In the genomic region with DNA sequence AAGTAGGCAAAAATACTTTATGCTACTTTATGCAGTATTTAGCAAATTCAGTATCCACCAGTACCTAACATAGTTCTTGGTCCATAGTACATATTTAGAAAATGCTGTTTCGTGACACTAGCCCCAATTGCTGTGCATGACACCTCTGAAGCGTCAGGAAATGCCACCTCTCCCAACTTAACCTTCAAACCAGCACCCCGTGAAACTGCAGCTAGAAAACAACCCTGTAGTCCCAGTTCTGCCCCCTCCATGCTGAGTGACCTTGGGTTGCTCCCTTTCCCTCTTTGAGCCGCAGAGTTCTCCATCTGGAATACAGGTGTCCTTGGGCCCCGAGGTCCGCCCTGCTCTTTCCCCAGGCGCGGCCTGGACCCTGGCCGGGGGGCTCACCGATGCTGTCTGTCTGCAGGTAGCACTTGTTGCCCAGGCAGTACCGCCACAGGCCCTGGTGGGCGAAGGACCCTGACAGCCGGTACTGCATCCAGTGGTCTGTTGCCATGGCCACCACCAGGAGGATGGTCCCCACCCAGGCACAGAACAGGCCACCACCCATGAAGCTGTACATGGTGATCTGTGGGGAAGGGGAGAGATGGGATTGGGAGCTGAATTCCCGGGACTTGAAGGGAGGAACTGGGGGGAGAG, we compare ENCODE assay signal across 26 cellular contexts. TPM values are rescaled to one million over a fixed set of nuclear protein-coding genes. Genes with fewer than 3 reads are reported as not detected.
DNase-seq lines count a peak whose midpoint lies in the region; ATAC-seq, FAIRE-seq and TF ChIP-seq lines count a peak whose summit lies in the region.
"Had no signal": no experiment of that assay in that cellular context is flagged by ENCODE, and none has a peak within 500 bp of the region (broad histone marks: within the 10 kb centered on the region; RNA-seq: fewer than 3 reads in every experiment).

No MANE protein-coding gene starts in this region.

- TF ChIP-seq POLR2A in HepG2 (IDR thresholded peaks at IDR 0.05; ENCODE audit: insufficient read depth in 1 of 2, low read depth in 2 of 2, low read length in 2 of 2), result no peak

- H3K4me2 ChIP-seq in HepG2 (ENCODE audit: low read depth, low read length), result peak overlapping the region; percentile 73
- H3K4me2 ChIP-seq: PC-9 had no signal

- no peaks in the 10 kb centered on the region for H3K36me3 Mint-ChIP-seq in CD8-positive, alpha-beta T cell
- H3K36me3 Mint-ChIP-seq: CD4-positive, alpha-beta memory T cell; type B pancreatic cell had no signal

- no peak for TF ChIP-seq CTCF in CD8-positive, alpha-beta T cell (IDR thresholded peaks at IDR 0.05)
- TF ChIP-seq CTCF in HepG2 (CRISPR knock-in tag; IDR thresholded peaks at IDR 0.05), result no peak

- no peak for FAIRE-seq in HepG2 (lab: Jason Lieb, UNC)
- FAIRE-seq: endothelial cell of umbilical vein, GM18507 had no signal

- POLR2A ChIA-PET in CD8-positive, alpha-beta T cell (lab: Charles Lee), result interaction anchor here (0.9 kb wide), 1 partner anchor 16 kb away, joined by 3 read pairs; no protein-coding TSS in a partner anchor
- POLR2A ChIA-PET in HepG2 (lab: Yijun Ruan, JAX), result interaction anchor here (0.8 to 4.1 kb wide), 5 partner anchors 19 to 44 kb away, joined by 3 to 30 read pairs (median 9); a partner anchor contains a TSS

- peak overlapping the region; percentile 42 for H3K27ac ChIP-seq in CD8-positive, alpha-beta T cell (ENCODE audit: low read depth, low read length)
- no peak overlapping the region for H3K27ac ChIP-seq in HepG2 (ENCODE audit: extremely low read length, insufficient read depth, low read length)
- H3K27ac ChIP-seq: cardiac muscle cell, GM23248, PC-9 had no signal

- peak overlapping the region; percentile 33 for H3K27ac Mint-ChIP-seq in CD8-positive, alpha-beta T cell

- WGBS in HepG2 (ENCODE audit: low lambda C conversion rate), result 26% methylated on average over 11 of the region's 14 CpGs

- H3K9me3 Mint-ChIP-seq in CD8-positive, alpha-beta T cell, result no peaks in the 10 kb centered on the region
- H3K9me3 Mint-ChIP-seq: type B pancreatic cell had no signal

- H3K4me1 Mint-ChIP-seq in CD8-positive, alpha-beta T cell (ENCODE audit: low read depth), result peaks cover 18% of the 10 kb centered on the region

- H3K9me3 ChIP-seq in CD8-positive, alpha-beta T cell (ENCODE audit: low read length), result no peaks in the 10 kb centered on the region
- H3K9me3 ChIP-seq in HepG2 (ENCODE audit: low read length), result no peaks in the 10 kb centered on the region

- no peak overlapping the region for H2AFZ ChIP-seq in HepG2 (ENCODE audit: low read length)
- H2AFZ ChIP-seq: GM23248, PC-9 had no signal

- H4K20me1 ChIP-seq in HepG2 (ENCODE audit: insufficient read depth, low read length), result no peaks in the 10 kb centered on the region

- TF ChIP-seq EP300 in HepG2 (IDR thresholded peaks at IDR 0.05; ENCODE audit: low read depth in 2 of 2, low read length in 2 of 2) (no peak), HepG2 (CRISPR knock-in tag; IDR thresholded peaks at IDR 0.05; ENCODE audit: borderline replicate concordance) (no peak)

- no peak for TF ChIP-seq RAD21 in HepG2 (CRISPR knock-in tag; IDR thresholded peaks at IDR 0.05)

- peak overlapping the region; percentile 20 for H3K4me3 ChIP-seq in CD8-positive, alpha-beta T cell (ENCODE audit: low read depth, low read length)
- H3K4me3 ChIP-seq in H7 (ENCODE audit: insufficient read depth, low read depth, low read length) (no peak overlapping the region), HepG2 (replicated peaks in 1 of 3; ENCODE audit: insufficient read depth in 1 of 3, low read depth in 2 of 3, low read length in 3 of 3) (peak overlapping the region in 1 of 3 experiments; percentile 62; a peak in 2 of 6 replicates)
- H3K4me3 ChIP-seq: cardiac muscle cell, GM23248, PC-9 had no signal

- no peak overlapping the region for H3K9ac ChIP-seq in HepG2 (ENCODE audit: insufficient read depth, low read depth, low read length)
- H3K9ac ChIP-seq: GM23248 had no signal

- H3K27me3 Mint-ChIP-seq in CD8-positive, alpha-beta T cell (ENCODE audit: low read depth), result no peaks in the 10 kb centered on the region
- H3K27me3 Mint-ChIP-seq: CD4-positive, alpha-beta memory T cell; type B pancreatic cell had no signal

- CTCF ChIA-PET in CD8-positive, alpha-beta T cell (lab: Charles Lee), result interaction anchor here (1.6 to 1.9 kb wide), 2 partner anchors 12 to 21 kb away, joined by 3 to 12 read pairs; no protein-coding TSS in a partner anchor
- CTCF ChIA-PET in HepG2 (lab: Yijun Ruan, JAX; ENCODE audit: low intra/inter-chr PET ratio, low total read pairs), result no interaction called here

- peak; percentile 46 for ATAC-seq in CD8-positive, alpha-beta T cell
- peak; percentile 38 for ATAC-seq in HepG2
- ATAC-seq in activated CD4-positive, CD25-positive, alpha-beta regulatory T cell treated with anti-CD3 and anti-CD28 coated beads, Interleukin-2, amount 50 U/mL, for 24 hours, result no peak

- peak overlapping the region; percentile 53 for H3K4me3 Mint-ChIP-seq in CD8-positive, alpha-beta T cell

- H3K79me2 ChIP-seq in HepG2 (ENCODE audit: insufficient read depth, low read length), result no peaks in the 10 kb centered on the region

- H3K36me3 ChIP-seq in CD8-positive, alpha-beta T cell (ENCODE audit: insufficient read depth, low read length), result no peaks in the 10 kb centered on the region
- H3K36me3 ChIP-seq in H7 (replicated peaks; ENCODE audit: control insufficient read depth, insufficient read depth, low read length) (no peaks in the 10 kb centered on the region), HepG2 (replicated peaks in 1 of 2; ENCODE audit: control insufficient read depth in 1 of 2, insufficient read depth in 2 of 2, low read length in 2 of 2) (no peaks in the 10 kb centered on the region)
- H3K36me3 ChIP-seq: cardiac muscle cell had no signal

- DNase-seq in CD8-positive, alpha-beta T cell, result no peak
- DNase-seq in H7 (peak; percentile 21), HepG2 (ENCODE audit: low spot score) (no peak), NCI-H1105 (lab: John Stamatoyannopoulos, UW) (no peak), RKO (ENCODE audit: low spot score) (no peak)
- DNase-seq: activated CD4-positive, CD25-positive, alpha-beta regulatory T cell treated with anti-CD3 and anti-CD28 coated beads, Interleukin-2, amount 50 U/mL, for 72 hours; activated naive CD4-positive, alpha-beta T cell; CD4-positive, alpha-beta memory T cell; GDM1; GM23248; mesenchymal stem cell; NCI-H1048; NCI-H2081 treated with DMSO at 0.1 percent for 48 hours; NCI-H446; PC-9; retina; SIG-M5; stimulated activated CD4-positive, alpha-beta T cell treated with anti-CD3 and anti-CD28 coated beads, Interleukin-4, amount 100 ng/mL, for 24 hours had no signal

- intact Hi-C loops in CD8-positive, alpha-beta T cell (cut with DNase I, micrococcal nuclease), result no loop called here
- intact Hi-C loops in HepG2 (cut with micrococcal nuclease; ENCODE audit: unreplicated experiment), result no loop called here

- in situ Hi-C loops in HepG2 (cut with HindIII; ENCODE audit: extremely low pct_ligation_motif_present, low pct_unique_long_range_greater_than_20kb), result no loop called here

- no TSS peak for BruUV-seq in HepG2 (replicated peaks; lab: Mats Ljungman, UMichigan)

- H3K4me1 ChIP-seq in CD8-positive, alpha-beta T cell (ENCODE audit: insufficient read depth, low read length), result peaks cover 9% of the 10 kb centered on the region
- peaks cover 46% of the 10 kb centered on the region for H3K4me1 ChIP-seq in HepG2 (ENCODE audit: insufficient read depth, low read length)

- H3K27me3 ChIP-seq in CD8-positive, alpha-beta T cell (ENCODE audit: insufficient read depth, low read length), result no peaks in the 10 kb centered on the region
- H3K27me3 ChIP-seq in H7 (ENCODE audit: control insufficient read depth, insufficient read depth, low read length) (no peaks in the 10 kb centered on the region), HepG2 (ENCODE audit: control insufficient read depth in 1 of 2, insufficient read depth in 2 of 2, low read length in 2 of 2) (peaks cover 0 to 2% of the 10 kb centered on the region in 2 experiments; a peak in 1 of 5 replicates)
- H3K27me3 ChIP-seq: cardiac muscle cell had no signal

RNA-seq across cellular contexts. Expression of a gene that starts 0.8 kb away (rescaled TPM):
- total RNA-seq in CD8-positive, alpha-beta T cell, result not detected
- total RNA-seq in H7 (2014; rRNA removed; shearing (Covaris generic)), result not detected in 2 replicates
- total RNA-seq in HepG2 (2016; rRNA removed; fragmentation: Illumina TruSeq; extraction: Trizol), result not detected in 2 replicates
- total RNA-seq in HepG2 (2016; cell fraction: cytosol; rRNA removed; fragmentation: Illumina TruSeq; extraction: Trizol; ENCODE audit: low read depth), result not detected in 2 replicates
- total RNA-seq in HepG2 (2016; cell fraction: insoluble cytoplasmic fraction; rRNA removed; fragmentation: Illumina TruSeq; extraction: Trizol), result not detected in 2 replicates
- total RNA-seq in HepG2 (2016; cell fraction: membrane; rRNA removed; fragmentation: Illumina TruSeq; extraction: Trizol), result 0.19 TPM in 1 of 2 replicates, not detected in the other
- not detected in 2 replicates for total RNA-seq in HepG2 (2016; cell fraction: nucleus; rRNA removed; fragmentation: Illumina TruSeq; extraction: Trizol)
- 1.3 and 1.8 TPM in 2 replicates for polyA plus RNA-seq in HepG2 (2011; rRNA removed)
- polyA plus RNA-seq in HepG2 (2011; cell fraction: cytosol; rRNA removed), result 2.1 and 2.3 TPM in 2 replicates
- polyA plus RNA-seq in HepG2 (2011; cell fraction: nucleus; rRNA removed), result 0.72 and 1.6 TPM in 2 replicates
- 0.57 and 1.0 TPM in 2 replicates for polyA plus RNA-seq in HepG2 (2012)
- not detected in 2 replicates for polyA plus RNA-seq in HepG2 (2016; cell fraction: cytosol; fragmentation: Illumina TruSeq; extraction: Trizol; ENCODE audit: low read depth)
- not detected in 2 replicates for polyA plus RNA-seq in HepG2 (2016; cell fraction: insoluble cytoplasmic fraction; fragmentation: Illumina TruSeq; extraction: Trizol; ENCODE audit: low read depth)
- polyA plus RNA-seq in HepG2 (2016; cell fraction: membrane; fragmentation: Illumina TruSeq; extraction: Trizol; ENCODE audit: low read depth), result not detected in 2 replicates
- polyA plus RNA-seq in HepG2 (2016; cell fraction: nucleus; fragmentation: Illumina TruSeq; extraction: Trizol; ENCODE audit: insufficient read depth, low read depth), result not detected in 2 replicates
- 1.3 TPM in 1 of 2 replicates, not detected in the other for polyA minus RNA-seq in HepG2 (2011; rRNA and poly(A)+ RNA removed; ENCODE audit: low replicate concordance)
- 0.69 TPM in 1 of 2 replicates, not detected in the other for polyA minus RNA-seq in HepG2 (2011; cell fraction: cytosol; rRNA and poly(A)+ RNA removed)
- not detected in 2 replicates for polyA minus RNA-seq in HepG2 (2011; cell fraction: nucleus; rRNA and poly(A)+ RNA removed)
- total RNA-seq: cardiac muscle cell; CD4-positive, alpha-beta memory T cell; dermis microvascular lymphatic vessel endothelial cell; endothelial cell of umbilical vein; GM23248; LHCN-M2; osteocyte; PC-9 had no signal
- polyA plus RNA-seq: cardiac muscle cell; CD4-positive, alpha-beta memory T cell; endothelial cell of umbilical vein; GM23248 had no signal

RNA-seq across cellular contexts. Expression of a gene that starts 3.4 kb away (rescaled TPM):
- not detected for total RNA-seq in CD8-positive, alpha-beta T cell
- total RNA-seq in H7 (2014; rRNA removed; shearing (Covaris generic)), result 3.2 and 5.4 TPM in 2 replicates
- not detected in 2 replicates for total RNA-seq in HepG2 (2016; rRNA removed; fragmentation: Illumina TruSeq; extraction: Trizol)
- not detected in 2 replicates for total RNA-seq in HepG2 (2016; cell fraction: cytosol; rRNA removed; fragmentation: Illumina TruSeq; extraction: Trizol; ENCODE audit: low read depth)
- not detected in 2 replicates for total RNA-seq in HepG2 (2016; cell fraction: insoluble cytoplasmic fraction; rRNA removed; fragmentation: Illumina TruSeq; extraction: Trizol)
- not detected in 2 replicates for total RNA-seq in HepG2 (2016; cell fraction: membrane; rRNA removed; fragmentation: Illumina TruSeq; extraction: Trizol)
- not detected in 2 replicates for total RNA-seq in HepG2 (2016; cell fraction: nucleus; rRNA removed; fragmentation: Illumina TruSeq; extraction: Trizol)
- 0.05 and 0.20 TPM in 2 replicates for polyA plus RNA-seq in HepG2 (2011; rRNA removed)
- polyA plus RNA-seq in HepG2 (2011; cell fraction: cytosol; rRNA removed), result not detected in 2 replicates
- polyA plus RNA-seq in HepG2 (2011; cell fraction: nucleus; rRNA removed), result 0.10 and 0.13 TPM in 2 replicates
- 0.13 TPM in 1 of 2 replicates, not detected in the other for polyA plus RNA-seq in HepG2 (2012)
- polyA plus RNA-seq in HepG2 (2016; cell fraction: cytosol; fragmentation: Illumina TruSeq; extraction: Trizol; ENCODE audit: low read depth), result 0.23 TPM in 2 replicates
- polyA plus RNA-seq in HepG2 (2016; cell fraction: insoluble cytoplasmic fraction; fragmentation: Illumina TruSeq; extraction: Trizol; ENCODE audit: low read depth), result not detected in 2 replicates
- 0.23 TPM in 1 of 2 replicates, not detected in the other for polyA plus RNA-seq in HepG2 (2016; cell fraction: membrane; fragmentation: Illumina TruSeq; extraction: Trizol; ENCODE audit: low read depth)
- not detected in 2 replicates for polyA plus RNA-seq in HepG2 (2016; cell fraction: nucleus; fragmentation: Illumina TruSeq; extraction: Trizol; ENCODE audit: insufficient read depth, low read depth)
- not detected in 2 replicates for polyA minus RNA-seq in HepG2 (2011; rRNA and poly(A)+ RNA removed; ENCODE audit: low replicate concordance)
- polyA minus RNA-seq in HepG2 (2011; cell fraction: cytosol; rRNA and poly(A)+ RNA removed), result not detected in 2 replicates
- not detected in 2 replicates for polyA minus RNA-seq in HepG2 (2011; cell fraction: nucleus; rRNA and poly(A)+ RNA removed)
- total RNA-seq: cardiac muscle cell; CD4-positive, alpha-beta memory T cell; dermis microvascular lymphatic vessel endothelial cell; endothelial cell of umbilical vein; GM23248; LHCN-M2; osteocyte had no signal
- polyA plus RNA-seq: cardiac muscle cell; CD4-positive, alpha-beta memory T cell; endothelial cell of umbilical vein; GM23248 had no signal

RNA-seq across cellular contexts. Expression of a gene that starts 14.5 kb away (rescaled TPM):
- 100 to 1,000 TPM; 159 to 169 TPM for total RNA-seq in CD8-positive, alpha-beta T cell
- total RNA-seq in H7 (2014; rRNA removed; shearing (Covaris generic)), result not detected in 2 replicates
- not detected in 2 replicates for total RNA-seq in HepG2 (2016; rRNA removed; fragmentation: Illumina TruSeq; extraction: Trizol)
- not detected in 2 replicates for total RNA-seq in HepG2 (2016; cell fraction: cytosol; rRNA removed; fragmentation: Illumina TruSeq; extraction: Trizol; ENCODE audit: low read depth)
- total RNA-seq in HepG2 (2016; cell fraction: insoluble cytoplasmic fraction; rRNA removed; fragmentation: Illumina TruSeq; extraction: Trizol), result not detected in 2 replicates
- not detected in 2 replicates for total RNA-seq in HepG2 (2016; cell fraction: membrane; rRNA removed; fragmentation: Illumina TruSeq; extraction: Trizol)
- not detected in 2 replicates for total RNA-seq in HepG2 (2016; cell fraction: nucleus; rRNA removed; fragmentation: Illumina TruSeq; extraction: Trizol)
- 0.21 and 0.40 TPM in 2 replicates for polyA plus RNA-seq in HepG2 (2011; rRNA removed)
- polyA plus RNA-seq in HepG2 (2011; cell fraction: cytosol; rRNA removed), result 0.16 TPM in 1 of 2 replicates, not detected in the other
- not detected in 2 replicates for polyA plus RNA-seq in HepG2 (2011; cell fraction: nucleus; rRNA removed)
- polyA plus RNA-seq in HepG2 (2012), result 0.25 and 0.42 TPM in 2 replicates
- polyA plus RNA-seq in HepG2 (2016; cell fraction: cytosol; fragmentation: Illumina TruSeq; extraction: Trizol; ENCODE audit: low read depth), result not detected in 2 replicates
- not detected in 2 replicates for polyA plus RNA-seq in HepG2 (2016; cell fraction: insoluble cytoplasmic fraction; fragmentation: Illumina TruSeq; extraction: Trizol; ENCODE audit: low read depth)
- not detected in 2 replicates for polyA plus RNA-seq in HepG2 (2016; cell fraction: membrane; fragmentation: Illumina TruSeq; extraction: Trizol; ENCODE audit: low read depth)
- polyA plus RNA-seq in HepG2 (2016; cell fraction: nucleus; fragmentation: Illumina TruSeq; extraction: Trizol; ENCODE audit: insufficient read depth, low read depth), result not detected in 2 replicates
- not detected in 2 replicates for polyA minus RNA-seq in HepG2 (2011; rRNA and poly(A)+ RNA removed; ENCODE audit: low replicate concordance)
- polyA minus RNA-seq in HepG2 (2011; cell fraction: cytosol; rRNA and poly(A)+ RNA removed), result not detected in 2 replicates
- polyA minus RNA-seq in HepG2 (2011; cell fraction: nucleus; rRNA and poly(A)+ RNA removed), result not detected in 2 replicates
- total RNA-seq: cardiac muscle cell, dermis microvascular lymphatic vessel endothelial cell, endothelial cell of umbilical vein, GM23248, LHCN-M2, osteocyte, PC-9 had no signal
- polyA plus RNA-seq: endothelial cell of umbilical vein, GM23248 had no signal

RNA-seq across cellular contexts. Expression of a gene that starts 18.2 kb away (rescaled TPM):
- total RNA-seq in CD8-positive, alpha-beta T cell, result 1 to 10 TPM; 1.3 to 2.3 TPM
- total RNA-seq in H7 (2014; rRNA removed; shearing (Covaris generic)), result 0.89 and 1.2 TPM in 2 replicates
- total RNA-seq in HepG2 (2016; rRNA removed; fragmentation: Illumina TruSeq; extraction: Trizol), result 1.1 and 1.8 TPM in 2 replicates
- 2.7 and 4.1 TPM in 2 replicates for total RNA-seq in HepG2 (2016; cell fraction: cytosol; rRNA removed; fragmentation: Illumina TruSeq; extraction: Trizol; ENCODE audit: low read depth)
- total RNA-seq in HepG2 (2016; cell fraction: insoluble cytoplasmic fraction; rRNA removed; fragmentation: Illumina TruSeq; extraction: Trizol), result 2.4 TPM in 1 of 2 replicates, not detected in the other
- total RNA-seq in HepG2 (2016; cell fraction: membrane; rRNA removed; fragmentation: Illumina TruSeq; extraction: Trizol), result 2.3 TPM in 2 replicates
- total RNA-seq in HepG2 (2016; cell fraction: nucleus; rRNA removed; fragmentation: Illumina TruSeq; extraction: Trizol), result 2.7 and 6.2 TPM in 2 replicates
- polyA plus RNA-seq in HepG2 (2011; rRNA removed), result 0.84 and 1.6 TPM in 2 replicates
- polyA plus RNA-seq in HepG2 (2011; cell fraction: cytosol; rRNA removed), result not detected in 2 replicates
- polyA plus RNA-seq in HepG2 (2011; cell fraction: nucleus; rRNA removed), result 1.3 and 2.4 TPM in 2 replicates
- 3.7 and 5.0 TPM in 2 replicates for polyA plus RNA-seq in HepG2 (2012)
- 3.6 and 5.6 TPM in 2 replicates for polyA plus RNA-seq in HepG2 (2016; cell fraction: cytosol; fragmentation: Illumina TruSeq; extraction: Trizol; ENCODE audit: low read depth)
- 1.3 and 2.6 TPM in 2 replicates for polyA plus RNA-seq in HepG2 (2016; cell fraction: insoluble cytoplasmic fraction; fragmentation: Illumina TruSeq; extraction: Trizol; ENCODE audit: low read depth)
- polyA plus RNA-seq in HepG2 (2016; cell fraction: membrane; fragmentation: Illumina TruSeq; extraction: Trizol; ENCODE audit: low read depth), result 2.3 and 2.8 TPM in 2 replicates
- 5.7 and 13.4 TPM in 2 replicates for polyA plus RNA-seq in HepG2 (2016; cell fraction: nucleus; fragmentation: Illumina TruSeq; extraction: Trizol; ENCODE audit: insufficient read depth, low read depth)
- polyA minus RNA-seq in HepG2 (2011; rRNA and poly(A)+ RNA removed; ENCODE audit: low replicate concordance), result 1.4 TPM in 1 of 2 replicates, not detected in the other
- not detected in 2 replicates for polyA minus RNA-seq in HepG2 (2011; cell fraction: cytosol; rRNA and poly(A)+ RNA removed)
- 3.0 and 4.2 TPM in 2 replicates for polyA minus RNA-seq in HepG2 (2011; cell fraction: nucleus; rRNA and poly(A)+ RNA removed)
- total RNA-seq: dermis microvascular lymphatic vessel endothelial cell, GM23248, LHCN-M2, osteocyte had no signal
- polyA plus RNA-seq: CD4-positive, alpha-beta memory T cell; endothelial cell of umbilical vein had no signal

RNA-seq across cellular contexts. Expression of a gene that starts 20.8 kb away (rescaled TPM):
- 10 to 100 TPM; 26.6 to 27.5 TPM for total RNA-seq in CD8-positive, alpha-beta T cell
- total RNA-seq in H7 (2014; rRNA removed; shearing (Covaris generic)), result 106 and 125 TPM in 2 replicates
- total RNA-seq in HepG2 (2016; rRNA removed; fragmentation: Illumina TruSeq; extraction: Trizol), result 678 and 853 TPM in 2 replicates
- total RNA-seq in HepG2 (2016; cell fraction: cytosol; rRNA removed; fragmentation: Illumina TruSeq; extraction: Trizol; ENCODE audit: low read depth), result 187 and 190 TPM in 2 replicates
- total RNA-seq in HepG2 (2016; cell fraction: insoluble cytoplasmic fraction; rRNA removed; fragmentation: Illumina TruSeq; extraction: Trizol), result 701 and 868 TPM in 2 replicates
- total RNA-seq in HepG2 (2016; cell fraction: membrane; rRNA removed; fragmentation: Illumina TruSeq; extraction: Trizol), result 206 and 231 TPM in 2 replicates
- 228 and 251 TPM in 2 replicates for total RNA-seq in HepG2 (2016; cell fraction: nucleus; rRNA removed; fragmentation: Illumina TruSeq; extraction: Trizol)
- polyA plus RNA-seq in HepG2 (2011; rRNA removed), result 1,171 and 1,314 TPM in 2 replicates
- polyA plus RNA-seq in HepG2 (2011; cell fraction: cytosol; rRNA removed), result 1,380 and 2,015 TPM in 2 replicates
- polyA plus RNA-seq in HepG2 (2011; cell fraction: nucleus; rRNA removed), result 550 and 597 TPM in 2 replicates
- 654 and 683 TPM in 2 replicates for polyA plus RNA-seq in HepG2 (2012)
- 206 and 220 TPM in 2 replicates for polyA plus RNA-seq in HepG2 (2016; cell fraction: cytosol; fragmentation: Illumina TruSeq; extraction: Trizol; ENCODE audit: low read depth)
- 802 and 838 TPM in 2 replicates for polyA plus RNA-seq in HepG2 (2016; cell fraction: insoluble cytoplasmic fraction; fragmentation: Illumina TruSeq; extraction: Trizol; ENCODE audit: low read depth)
- 172 and 183 TPM in 2 replicates for polyA plus RNA-seq in HepG2 (2016; cell fraction: membrane; fragmentation: Illumina TruSeq; extraction: Trizol; ENCODE audit: low read depth)
- polyA plus RNA-seq in HepG2 (2016; cell fraction: nucleus; fragmentation: Illumina TruSeq; extraction: Trizol; ENCODE audit: insufficient read depth, low read depth), result 373 and 382 TPM in 2 replicates
- 108 and 610 TPM in 2 replicates for polyA minus RNA-seq in HepG2 (2011; rRNA and poly(A)+ RNA removed; ENCODE audit: low replicate concordance)
- 250 and 276 TPM in 2 replicates for polyA minus RNA-seq in HepG2 (2011; cell fraction: cytosol; rRNA and poly(A)+ RNA removed)
- 141 and 147 TPM in 2 replicates for polyA minus RNA-seq in HepG2 (2011; cell fraction: nucleus; rRNA and poly(A)+ RNA removed)

Comparison
In these comparisons a context has a peak if more than half of its experiments do, and no peak if none do; other contexts are left out.
1. ATAC-seq: peak in CD8-positive, alpha-beta T cell (single experiment) and HepG2 (single experiment); none in activated CD4-positive, CD25-positive, alpha-beta regulatory T cell treated with anti-CD3 and anti-CD28 coated beads, Interleukin-2, amount 50 U/mL, for 24 hours (0 of 2).
2. RNA of a gene that starts 14.5 kb away (total RNA-seq): 159 to 169 TPM in CD8-positive, alpha-beta T cell; not detected in H7 and not detected in HepG2; every median in the first group is over 100 times any median in the second.